Comparison of ENCODE assay signal across 8 cellular contexts in genomic region chr2:213806125-213806726, GRCh38.
DNase-seq lines count a peak whose midpoint lies in the region; ATAC-seq and TF ChIP-seq lines count a peak whose summit lies in the region.

No MANE protein-coding gene starts in this region.

- no peak overlapping the region for H3K4ac ChIP-seq in mesendoderm (ENCODE audit: low read depth, low read length)

- no peak overlapping the region for H2BK120ac ChIP-seq in mesendoderm (ENCODE audit: low read depth, low read length)

- H2BK15ac ChIP-seq in mesendoderm (replicated peaks; ENCODE audit: low read depth) = no peak overlapping the region

- no peak overlapping the region for H4K5ac ChIP-seq in mesendoderm (ENCODE audit: low read length)

- DNase-seq in DMS153 (lab: John Stamatoyannopoulos, UW) (peak; percentile 9), ascending aorta (ENCODE audit: low spot score in 2 of 2) (no peak), mesendoderm (peak; percentile 6)
- DNase-seq in Jurkat, Clone E6-1 (ENCODE audit: low read depth, low spot score) = peak; percentile 6
- no peak for DNase-seq in activated CD4-positive, alpha-beta T cell treated with anti-CD3 and anti-CD28 coated beads for 4 hours
- no peak for DNase-seq in stimulated activated CD4-positive, alpha-beta T cell treated with anti-CD3 and anti-CD28 coated beads, Interleukin-2, amount 100 ng/mL, for 24 hours

- H3K36me3 ChIP-seq in ascending aorta = no peaks in the 10 kb centered on the region
- no peaks in the 10 kb centered on the region for H3K36me3 ChIP-seq in mesendoderm (ENCODE audit: control insufficient read depth, insufficient read depth, low read length)

- no peak for ATAC-seq in GM18520 (IDR thresholded peaks at IDR 0.05; ENCODE audit: unreplicated experiment)
- no peak for ATAC-seq in GM18868 (IDR thresholded peaks at IDR 0.05; ENCODE audit: unreplicated experiment)

- intact Hi-C loops in ascending aorta (cut with DNase I) = no loop called here

- H3K4me3 ChIP-seq in Jurkat, Clone E6-1 (ENCODE audit: low read length) = no peak overlapping the region
- H3K4me3 ChIP-seq in ascending aorta (no peak overlapping the region), mesendoderm (ENCODE audit: low read length) (no peak overlapping the region)

- no peak overlapping the region for H3K18ac ChIP-seq in mesendoderm (ENCODE audit: low read length)

- H3K9ac ChIP-seq in mesendoderm (ENCODE audit: low read length) = no peak overlapping the region

- H3K4me1 ChIP-seq in ascending aorta (no peaks in the 10 kb centered on the region), mesendoderm (ENCODE audit: control insufficient read depth, low read depth, low read length) (no peaks in the 10 kb centered on the region)

- no peak overlapping the region for H4K8ac ChIP-seq in mesendoderm (ENCODE audit: low read depth, low read length)

- 100% methylated on average over 1 of the region's 1 CpG for WGBS in mesendoderm (ENCODE audit: extremely low coverage, insufficient coverage, low lambda C conversion rate)

- no peaks in the 10 kb centered on the region for H3K9me3 ChIP-seq in ascending aorta

- no peak overlapping the region for H2BK5ac ChIP-seq in mesendoderm (ENCODE audit: low read length)

- H3K4me2 ChIP-seq in mesendoderm (ENCODE audit: low read length) = no peak overlapping the region

- no peak overlapping the region for H2AK5ac ChIP-seq in mesendoderm (ENCODE audit: low read length)

- no peak overlapping the region for H3K23ac ChIP-seq in mesendoderm (ENCODE audit: low read length)

- TF ChIP-seq CTCF in ascending aorta (IDR thresholded peaks at IDR 0.05) = peak in 2 of 3 experiments; percentile 4 to 37

- H3K79me2 ChIP-seq in mesendoderm (ENCODE audit: control insufficient read depth, insufficient read depth, low read length) = no peaks in the 10 kb centered on the region

- H3K27me3 ChIP-seq in ascending aorta = no peaks in the 10 kb centered on the region
- H3K27me3 ChIP-seq in mesendoderm (ENCODE audit: insufficient read depth, low read length, poor library complexity) = no peaks in the 10 kb centered on the region

- H3K27ac ChIP-seq in ascending aorta (no peak overlapping the region), mesendoderm (ENCODE audit: low read depth, low read length) (no peak overlapping the region)

- H3K56ac ChIP-seq in mesendoderm (ENCODE audit: low read length) = no peak overlapping the region

- no peaks in the 10 kb centered on the region for H3K79me1 ChIP-seq in mesendoderm (ENCODE audit: low read length)

Comparison
In these comparisons a context has a peak if more than half of its experiments do, and no peak if none do; other contexts are left out.
1. DNase-seq: peak in DMS153 (single experiment), Jurkat, Clone E6-1 (single experiment) and mesendoderm (single experiment); none in ascending aorta (0 of 2), activated CD4-positive, alpha-beta T cell treated with anti-CD3 and anti-CD28 coated beads for 4 hours (0 of 2) and stimulated activated CD4-positive, alpha-beta T cell treated with anti-CD3 and anti-CD28 coated beads, Interleukin-2, amount 100 ng/mL, for 24 hours (0 of 2).